Comparison of ENCODE assay signal across 8 cellular contexts in genomic region chr1:206734499-206735142, GRCh38. TPM values are rescaled to one million over a fixed set of nuclear protein-coding genes. Genes with fewer than 3 reads are reported as not detected.
DNase-seq lines count a peak whose midpoint lies in the region; ATAC-seq and TF ChIP-seq lines count a peak whose summit lies in the region.

No MANE protein-coding gene starts in this region.

- H3K9me3 Mint-ChIP-seq in activated CD8-positive, alpha-beta T cell treated with anti-CD3 and anti-CD28 coated beads, Interleukin-2, amount 10 ng/mL, durations not matched to agents 7 days and 5 days (ENCODE audit: insufficient read depth), result no peaks in the 10 kb centered on the region
- no peaks in the 10 kb centered on the region for H3K9me3 Mint-ChIP-seq in endodermal cell

- H3K27ac ChIP-seq in endodermal cell (ENCODE audit: low read depth, low read length) (no peak overlapping the region), neural cell (ENCODE audit: low read length) (no peak overlapping the region), tibial nerve (no peak overlapping the region)

- H3K4me1 ChIP-seq in endodermal cell (ENCODE audit: control insufficient read depth, insufficient read depth, low read length) (peaks cover 3% of the 10 kb centered on the region), tibial nerve (peaks cover 0 to 22% (median 0%) of the 10 kb centered on the region in 4 donors)

- no peaks in the 10 kb centered on the region for H3F3A ChIP-seq in neural cell (ENCODE audit: insufficient read depth, low read length, poor library complexity, severe bottlenecking)

- no peak overlapping the region for H3K4me3 Mint-ChIP-seq in activated CD8-positive, alpha-beta T cell treated with anti-CD3 and anti-CD28 coated beads, Interleukin-2, amount 10 ng/mL, durations not matched to agents 7 days and 5 days
- H3K4me3 Mint-ChIP-seq in endodermal cell, result no peak overlapping the region

- H3K9me2 ChIP-seq in neural cell (ENCODE audit: insufficient read depth, low read length), result no peaks in the 10 kb centered on the region

- H4K20me1 ChIP-seq in neural cell (ENCODE audit: insufficient read depth), result no peaks in the 10 kb centered on the region

- peak; percentile 59 for DNase-seq in NCI-H2196 (lab: John Stamatoyannopoulos, UW; ENCODE audit: unreplicated experiment)
- no peak for DNase-seq in NCI-H2196 treated with DMSO at 0.1 percent for 48 hours (lab: John Stamatoyannopoulos, UW; ENCODE audit: unreplicated experiment)
- peak; percentile 7 for DNase-seq in NCI-H2227 treated with DMSO at 0.1 percent for 48 hours (lab: John Stamatoyannopoulos, UW)
- peak; percentile 74 for DNase-seq in activated CD8-positive, alpha-beta T cell treated with anti-CD3 and anti-CD28 coated beads, Interleukin-2, amount 10 ng/mL, durations not matched to agents 7 days and 5 days
- peak; percentile 93 for DNase-seq in endodermal cell
- peak; percentile 37 to 75 for DNase-seq in tibial nerve (ENCODE audit: low spot score in 2 of 2)

- CTCF ChIA-PET in activated CD8-positive, alpha-beta T cell treated with anti-CD3 and anti-CD28 coated beads, Interleukin-2, amount 10 ng/mL, durations not matched to agents 7 days and 5 days (lab: Charles Lee), result interaction anchor here (0.7 to 18.6 kb wide), 62 partner anchors 9 to 342 kb away, joined by 3 to 724 read pairs (median 6); partner anchors contain the start of genes DYRK3, FCMR, IL10 and IL19

- 76 to 81% methylated on average over 8 to 9 of the region's 9 CpGs for WGBS in endodermal cell (ENCODE audit: insufficient coverage in 1 of 2, insufficient read length in 1 of 2), 2 experiments
- 74 to 76% methylated on average over 9 of the region's 9 CpGs for WGBS in tibial nerve, 2 donors

- ATAC-seq in activated CD8-positive, alpha-beta T cell treated with anti-CD3 and anti-CD28 coated beads, Interleukin-2, amount 10 ng/mL, durations not matched to agents 7 days and 5 days, result peak; percentile 28
- ATAC-seq in HG02852 (IDR thresholded peaks at IDR 0.05; ENCODE audit: unreplicated experiment), result no peak

- POLR2A ChIA-PET in activated CD8-positive, alpha-beta T cell treated with anti-CD3 and anti-CD28 coated beads, Interleukin-2, amount 10 ng/mL, durations not matched to agents 7 days and 5 days (lab: Charles Lee), result interaction anchor here (1.0 to 2.0 kb wide), 5 partner anchors 16 to 177 kb away, joined by 3 to 7 read pairs (median 4); no protein-coding TSS in a partner anchor

- TF ChIP-seq EP300 in neural cell (conservative IDR thresholded peaks at IDR 0.05; ENCODE audit: poor library complexity, severe bottlenecking) (no peak), tibial nerve (IDR thresholded peaks at IDR 0.05) (no peak)

- H3K4me3 ChIP-seq in endodermal cell (ENCODE audit: low read length) (no peak overlapping the region), neural cell (ENCODE audit: low read length) (no peak overlapping the region), tibial nerve (no peak overlapping the region)

- H3K27me3 ChIP-seq in endodermal cell (ENCODE audit: control insufficient read depth, insufficient read depth, low read length, poor library complexity, severe bottlenecking) (no peaks in the 10 kb centered on the region), neural cell (ENCODE audit: insufficient read depth, low read depth, low read length) (no peaks in the 10 kb centered on the region), tibial nerve (no peaks in the 10 kb centered on the region)

- no peak for TF ChIP-seq POLR2A in tibial nerve (IDR thresholded peaks at IDR 0.05)

- TF ChIP-seq CTCF in endodermal cell (conservative IDR thresholded peaks at IDR 0.05) (peak; percentile 85), neural cell (IDR thresholded peaks at IDR 0.05; ENCODE audit: poor library complexity, severe bottlenecking) (peak; percentile 48), tibial nerve (IDR thresholded peaks at IDR 0.05) (peak; percentile 51 to 78 (median 63))

- no peak overlapping the region for H2AFZ ChIP-seq in neural cell (ENCODE audit: low read depth, low read length)

- peaks cover 50% of the 10 kb centered on the region for H3K36me3 Mint-ChIP-seq in activated CD8-positive, alpha-beta T cell treated with anti-CD3 and anti-CD28 coated beads, Interleukin-2, amount 10 ng/mL, durations not matched to agents 7 days and 5 days (ENCODE audit: low read depth)
- H3K36me3 Mint-ChIP-seq in endodermal cell (ENCODE audit: low read depth), result peaks cover 34% of the 10 kb centered on the region

- peaks cover 70% of the 10 kb centered on the region for H3K4me1 Mint-ChIP-seq in activated CD8-positive, alpha-beta T cell treated with anti-CD3 and anti-CD28 coated beads, Interleukin-2, amount 10 ng/mL, durations not matched to agents 7 days and 5 days (ENCODE audit: low read depth)
- H3K4me1 Mint-ChIP-seq in endodermal cell, result peaks cover 12% of the 10 kb centered on the region

- peak overlapping the region; percentile 44 for H3K27ac Mint-ChIP-seq in activated CD8-positive, alpha-beta T cell treated with anti-CD3 and anti-CD28 coated beads, Interleukin-2, amount 10 ng/mL, durations not matched to agents 7 days and 5 days
- H3K27ac Mint-ChIP-seq in endodermal cell, result no peak overlapping the region

- H3K9me3 ChIP-seq in endodermal cell (ENCODE audit: control insufficient read depth, low read length) (no peaks in the 10 kb centered on the region), neural cell (ENCODE audit: low read length) (no peaks in the 10 kb centered on the region), tibial nerve (no peaks in the 10 kb centered on the region)

- no peaks in the 10 kb centered on the region for H3K79me2 ChIP-seq in neural cell (replicated peaks; ENCODE audit: insufficient read depth, low read length)

- no peak overlapping the region for H3K9ac ChIP-seq in endodermal cell (ENCODE audit: extremely low read depth, low read length, poor library complexity, severe bottlenecking)
- no peak overlapping the region for H3K9ac ChIP-seq in neural cell (ENCODE audit: low read length)

- no peak overlapping the region for H3K4me2 ChIP-seq in neural cell (ENCODE audit: low read length)

- no peaks in the 10 kb centered on the region for H3K27me3 Mint-ChIP-seq in activated CD8-positive, alpha-beta T cell treated with anti-CD3 and anti-CD28 coated beads, Interleukin-2, amount 10 ng/mL, durations not matched to agents 7 days and 5 days (ENCODE audit: low read depth)
- H3K27me3 Mint-ChIP-seq in endodermal cell (ENCODE audit: insufficient read depth), result no peaks in the 10 kb centered on the region

- no peak for TF ChIP-seq RAD21 in neural cell (conservative IDR thresholded peaks at IDR 0.05)

- H3K36me3 ChIP-seq in endodermal cell (ENCODE audit: control insufficient read depth, insufficient read depth, low read length), result peaks cover 37% of the 10 kb centered on the region
- H3K36me3 ChIP-seq in neural cell (ENCODE audit: insufficient read depth, low read length), result no peaks in the 10 kb centered on the region
- H3K36me3 ChIP-seq in tibial nerve, result peaks cover 4 to 64% (median 34%) of the 10 kb centered on the region in 3 donors

TF ChIP-seq in neural cell, 6 proteins besides CTCF, POLR2A, EP300 and RAD21:
- peak; percentile 32 for TF ChIP-seq SMC3 (conservative IDR thresholded peaks at IDR 0.05; ENCODE audit: poor library complexity)
- TF ChIP-seq POLR2AphosphoS5 (IDR thresholded peaks at IDR 0.05), result no peak

RNA-seq across cellular contexts. Expression of gene IL19, which starts 36.0 kb away (rescaled TPM):
- total RNA-seq in activated CD8-positive, alpha-beta T cell treated with anti-CD3 and anti-CD28 coated beads, Interleukin-2, amount 10 ng/mL, durations not matched to agents 7 days and 5 days, result not detected
- total RNA-seq in endodermal cell (not detected), tibial nerve (not detected)
- polyA plus RNA-seq in endodermal cell (2013, experiment 1 of 2), result not detected
- not detected for polyA plus RNA-seq in endodermal cell (2013, experiment 2 of 2)
- polyA plus RNA-seq in neural cell, result not detected in 2 replicates
- not detected in 2 replicates for polyA minus RNA-seq in neural cell

RNA-seq across cellular contexts. Expression of gene IL10, which starts 37.7 kb away (rescaled TPM):
- total RNA-seq in activated CD8-positive, alpha-beta T cell treated with anti-CD3 and anti-CD28 coated beads, Interleukin-2, amount 10 ng/mL, durations not matched to agents 7 days and 5 days, result under 1 TPM in 1 of 2 experiments, not detected in 1; 0.32 TPM
- total RNA-seq in endodermal cell (not detected), tibial nerve (1 to 10 TPM in 2 of 4 donors, under 1 TPM in 1, not detected in 1; 0.78 to 4.8 (median 1.1) TPM)
- polyA plus RNA-seq in endodermal cell (2013, experiment 1 of 2), result not detected
- not detected for polyA plus RNA-seq in endodermal cell (2013, experiment 2 of 2)
- polyA plus RNA-seq in neural cell, result not detected in 2 replicates
- polyA minus RNA-seq in neural cell, result not detected in 2 replicates

RNA-seq across cellular contexts. Expression of gene MAPKAPK2, which starts 49.9 kb away (rescaled TPM):
- total RNA-seq in activated CD8-positive, alpha-beta T cell treated with anti-CD3 and anti-CD28 coated beads, Interleukin-2, amount 10 ng/mL, durations not matched to agents 7 days and 5 days, result 10 to 100 TPM; 59.0 to 61.3 TPM
- total RNA-seq in endodermal cell (10 to 100 TPM; 72.8 to 79.7 TPM), tibial nerve (10 to 100 TPM; 30.6 to 49.5 (median 38.2) TPM)
- polyA plus RNA-seq in endodermal cell (2013, experiment 1 of 2), result 79.7 TPM
- polyA plus RNA-seq in endodermal cell (2013, experiment 2 of 2), result 76.4 TPM
- 9.0 and 9.1 TPM in 2 replicates for polyA plus RNA-seq in neural cell
- polyA minus RNA-seq in neural cell, result 9.7 and 12.6 TPM in 2 replicates
